8 cellular contexts compared by ENCODE assay signal in genomic region chr2:26785431-26786206, GRCh38. TPM values are rescaled to one million over a fixed set of nuclear protein-coding genes. Genes with fewer than 3 reads are reported as not detected.
DNase-seq lines count a peak whose midpoint lies in the region; ATAC-seq and TF ChIP-seq lines count a peak whose summit lies in the region.

Gene CENPA, plus strand, starts transcription at chr2:26786056. Its CDS starts 141 bp downstream, at chr2:26786197.

- TF ChIP-seq CTCF in GM20000 (IDR thresholded peaks at IDR 0.05; ENCODE audit: extremely low read depth, missing control alignments) = no peak

- peak within 1 kb of the TSS; percentile 80 to 83 for H3K4me3 Mint-ChIP-seq in effector memory CD8-positive, alpha-beta T cell

- CTCF ChIA-PET in activated CD8-positive, alpha-beta memory T cell treated with anti-CD3 and anti-CD28 coated beads for 36 hours (lab: Charles Lee) = interaction anchor here (1.5 kb wide), 1 partner anchor 17 kb away, joined by 3 read pairs; no protein-coding TSS in a partner anchor

- no peaks in the 10 kb centered on the region for H3K27me3 Mint-ChIP-seq in effector memory CD8-positive, alpha-beta T cell

- H3K27ac Mint-ChIP-seq in effector memory CD8-positive, alpha-beta T cell = peak within 1 kb of the TSS in 1 of 2 donors; percentile 67

- H3K4me1 Mint-ChIP-seq in effector memory CD8-positive, alpha-beta T cell (ENCODE audit: low read depth in 2 of 2) = peaks cover 8 to 13% of the 10 kb centered on the region in 2 donors

- no peaks in the 10 kb centered on the region for H3K9me3 Mint-ChIP-seq in effector memory CD8-positive, alpha-beta T cell

- peak; percentile 98 for ATAC-seq in effector memory CD8-positive, alpha-beta T cell (replicated peaks)

- POLR2A ChIA-PET in activated CD8-positive, alpha-beta memory T cell treated with anti-CD3 and anti-CD28 coated beads for 36 hours (lab: Charles Lee) = no interaction called here

- peaks cover 7% of the 10 kb centered on the region for H3K36me3 Mint-ChIP-seq in effector memory CD8-positive, alpha-beta T cell (ENCODE audit: insufficient read depth)

- DNase-seq in COLO668 (lab: John Stamatoyannopoulos, UW; ENCODE audit: unreplicated experiment) (peak; percentile 97), GM20000 (ENCODE audit: low spot score) (peak; percentile 99), HT-29 (ENCODE audit: low spot score) (peak; percentile 99), NOMO-1 (lab: John Stamatoyannopoulos, UW; ENCODE audit: unreplicated experiment in 2 of 2) (peak; percentile 94 to 99), medulla oblongata (ENCODE audit: extremely low spot score) (peak; percentile 100)
- peak; percentile 93 to 95 (median 94) for DNase-seq in effector memory CD8-positive, alpha-beta T cell
- DNase-seq in stimulated activated CD8-positive, alpha-beta memory T cell treated with anti-CD3 and anti-CD28 coated beads, Interleukin-12 subunit alpha, Interleukin-12 subunit beta, amount 100 ng/mL, for 1 hour (ENCODE audit: low read depth) = peak; percentile 92

RNA-seq across cellular contexts. Expression of gene CENPA, which starts in this region (rescaled TPM):
- 18.3 and 26.9 TPM in 2 replicates for total RNA-seq in HT-29 (2014; rRNA removed; shearing (Covaris generic))
- 10 to 100 TPM; 27.2 to 27.8 TPM for total RNA-seq in activated CD8-positive, alpha-beta memory T cell treated with anti-CD3 and anti-CD28 coated beads for 36 hours

Comparison
In these comparisons a context has a peak if more than half of its experiments do, and no peak if none do; other contexts are left out.
1. Peak in every context shown above with its lines: DNase-seq and ATAC-seq.